ENCODE assay signal across 1 cellular context in genomic region chr18:77635441-77635840, GRCh38.
TF ChIP-seq lines count a peak whose summit lies in the region.

No MANE protein-coding gene starts in this region.

TF ChIP-seq in WTC11, 78 proteins besides CTCF, POLR2A, EP300 and RAD21 (continued from another document):
- no peak for TF ChIP-seq CREB1 (CRISPR knock-in tag; IDR thresholded peaks at IDR 0.05)
- no peak for TF ChIP-seq ZMAT4 (CRISPR knock-in tag; IDR thresholded peaks at IDR 0.05)
- no peak for TF ChIP-seq ZNF281 (CRISPR knock-in tag; IDR thresholded peaks at IDR 0.05)
